In the genomic region with DNA sequence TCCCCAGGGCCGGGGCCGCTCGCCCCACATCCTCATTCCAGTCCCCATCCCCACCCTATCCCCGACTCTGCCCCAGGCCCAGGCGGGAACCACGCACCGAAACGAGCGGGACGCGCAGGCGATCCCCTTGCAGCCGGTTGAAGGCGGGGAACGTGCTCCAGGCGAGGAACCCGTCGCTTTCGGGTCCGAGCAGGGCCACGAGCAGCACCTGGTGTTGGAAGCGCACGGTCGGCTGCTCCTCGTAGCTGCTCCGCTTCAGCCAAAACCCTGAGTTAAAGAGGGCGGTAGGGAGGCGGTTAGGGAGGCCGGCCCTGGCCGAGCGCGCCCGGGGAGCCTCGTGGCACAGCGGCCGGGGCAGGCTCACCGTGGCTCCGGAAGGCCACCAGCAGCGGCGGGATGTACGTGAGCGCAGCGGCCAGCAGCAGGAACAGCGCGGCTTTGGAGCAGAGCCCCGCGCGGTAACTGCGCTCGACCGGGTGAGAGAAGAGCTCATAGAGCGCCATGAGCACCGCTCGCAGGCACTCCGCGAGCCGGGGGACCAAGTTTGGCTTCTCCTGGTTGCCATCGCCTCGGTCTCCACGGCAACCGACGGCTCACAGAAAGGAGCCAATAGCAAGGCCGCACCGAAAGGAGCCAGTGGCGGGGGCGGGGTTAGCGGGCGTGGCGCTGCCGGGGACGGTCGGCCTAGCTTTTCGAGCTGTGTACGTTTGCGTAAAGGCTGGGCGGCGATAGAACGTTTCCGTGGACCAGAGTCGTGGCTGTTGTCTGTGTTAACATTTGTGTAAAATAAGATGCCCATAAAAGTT, we compare ENCODE assay signal across 8 cellular contexts. TPM values are rescaled to one million over a fixed set of nuclear protein-coding genes. Genes with fewer than 3 reads are reported as not detected.
DNase-seq lines count a peak whose midpoint lies in the region; ATAC-seq and TF ChIP-seq lines count a peak whose summit lies in the region.

A gene with protein sequence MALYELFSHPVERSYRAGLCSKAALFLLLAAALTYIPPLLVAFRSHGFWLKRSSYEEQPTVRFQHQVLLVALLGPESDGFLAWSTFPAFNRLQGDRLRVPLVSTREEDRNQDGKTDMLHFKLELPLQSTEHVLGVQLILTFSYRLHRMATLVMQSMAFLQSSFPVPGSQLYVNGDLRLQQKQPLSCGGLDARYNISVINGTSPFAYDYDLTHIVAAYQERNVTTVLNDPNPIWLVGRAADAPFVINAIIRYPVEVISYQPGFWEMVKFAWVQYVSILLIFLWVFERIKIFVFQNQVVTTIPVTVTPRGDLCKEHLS (minus strand): TSS at position 546 of the 806 bp plus-strand sequence. CDS start 43 bp downstream, at position 503.

- TF ChIP-seq CTCF in lower lobe of right lung (IDR thresholded peaks at IDR 0.05) = no peak

- intact Hi-C loops in lower lobe of right lung (cut with DNase I) = no loop called here

- POLR2A ChIA-PET in activated CD4-positive, alpha-beta memory T cell treated with anti-CD3 and anti-CD28 coated beads, Interleukin-2, amount 10 ng/mL, durations not matched to agents 7 days and 5 days (lab: Charles Lee) = interaction anchor here (1.1 to 2.9 kb wide), 5 partner anchors 10 to 123 kb away, joined by 3 to 30 read pairs (median 10); a partner anchor contains a TSS

- H3K27me3 Mint-ChIP-seq in activated CD4-positive, alpha-beta memory T cell treated with anti-CD3 and anti-CD28 coated beads, Interleukin-2, amount 10 ng/mL, durations not matched to agents 7 days and 5 days = peaks cover 5% of the 10 kb centered on the region

- no peaks in the 10 kb centered on the region for H3K9me3 Mint-ChIP-seq in activated CD4-positive, alpha-beta memory T cell treated with anti-CD3 and anti-CD28 coated beads, Interleukin-2, amount 10 ng/mL, durations not matched to agents 7 days and 5 days

- no peaks in the 10 kb centered on the region for H3K27me3 ChIP-seq in ectodermal cell (ENCODE audit: control insufficient read depth, insufficient read depth, low read length, poor library complexity, severe bottlenecking)
- no peaks in the 10 kb centered on the region for H3K27me3 ChIP-seq in lower lobe of right lung (ENCODE audit: low read depth)

- DNase-seq in CD1c-positive myeloid dendritic cell (ENCODE audit: extremely low spot score) (peak; percentile 96), NCI-H774 (lab: John Stamatoyannopoulos, UW) (peak; percentile 81), lower lobe of right lung (peak; percentile 99)
- DNase-seq in activated CD4-positive, alpha-beta memory T cell treated with anti-CD3 and anti-CD28 coated beads, Interleukin-2, amount 10 ng/mL, durations not matched to agents 7 days and 5 days = peak; percentile 98
- peak; percentile 90 to 95 (median 92) for DNase-seq in stimulated activated CD4-positive, alpha-beta T cell treated with anti-CD3 and anti-CD28 coated beads, TNF-alpha, amount 100 ng/mL, for 1 hour (ENCODE audit: low read depth in 3 of 3, low spot score in 1 of 3)

- peak within 1 kb of the TSS; percentile 76 for H3K27ac ChIP-seq in ectodermal cell (ENCODE audit: insufficient read depth, low read depth, low read length, poor library complexity, severe bottlenecking)
- H3K27ac ChIP-seq in lower lobe of right lung = peak within 1 kb of the TSS; percentile 76

- 0 to 1% methylated on average over 80 of the region's 80 CpGs for WGBS in ectodermal cell, 2 experiments

- ATAC-seq in GM19328 (IDR thresholded peaks at IDR 0.05; ENCODE audit: unreplicated experiment) (peak; percentile 96), HG03469 (IDR thresholded peaks at IDR 0.05; ENCODE audit: unreplicated experiment) (peak; percentile 96), lower lobe of right lung (peak; percentile 98 to 99)

- H3K36me3 Mint-ChIP-seq in activated CD4-positive, alpha-beta memory T cell treated with anti-CD3 and anti-CD28 coated beads, Interleukin-2, amount 10 ng/mL, durations not matched to agents 7 days and 5 days (ENCODE audit: low read depth) = no peaks in the 10 kb centered on the region

- no peaks in the 10 kb centered on the region for H3K36me3 ChIP-seq in ectodermal cell (ENCODE audit: control insufficient read depth, insufficient read depth, low read length)
- H3K36me3 ChIP-seq in lower lobe of right lung = no peaks in the 10 kb centered on the region

- peak within 1 kb of the TSS; percentile 73 for H3K4me3 ChIP-seq in ectodermal cell (ENCODE audit: insufficient read depth, low read depth, low read length)
- peak within 1 kb of the TSS; percentile 96 for H3K4me3 ChIP-seq in lower lobe of right lung

- no peaks in the 10 kb centered on the region for H3K9me3 ChIP-seq in ectodermal cell (ENCODE audit: control insufficient read depth, low read length)
- H3K9me3 ChIP-seq in lower lobe of right lung = no peaks in the 10 kb centered on the region

- H3K4me1 Mint-ChIP-seq in activated CD4-positive, alpha-beta memory T cell treated with anti-CD3 and anti-CD28 coated beads, Interleukin-2, amount 10 ng/mL, durations not matched to agents 7 days and 5 days = peaks cover 23% of the 10 kb centered on the region

- peak within 1 kb of the TSS; percentile 71 for H3K27ac Mint-ChIP-seq in activated CD4-positive, alpha-beta memory T cell treated with anti-CD3 and anti-CD28 coated beads, Interleukin-2, amount 10 ng/mL, durations not matched to agents 7 days and 5 days

- H3K4me1 ChIP-seq in ectodermal cell (ENCODE audit: control insufficient read depth, insufficient read depth, low read length) (peaks cover 12% of the 10 kb centered on the region), lower lobe of right lung (peaks cover 17% of the 10 kb centered on the region)

- H3K4me3 Mint-ChIP-seq in activated CD4-positive, alpha-beta memory T cell treated with anti-CD3 and anti-CD28 coated beads, Interleukin-2, amount 10 ng/mL, durations not matched to agents 7 days and 5 days = peak within 1 kb of the TSS; percentile 86

- CTCF ChIA-PET in activated CD4-positive, alpha-beta memory T cell treated with anti-CD3 and anti-CD28 coated beads, Interleukin-2, amount 10 ng/mL, durations not matched to agents 7 days and 5 days (lab: Charles Lee) = interaction anchor here (0.6 to 1.5 kb wide), 8 partner anchors 11 to 208 kb away, joined by 3 to 16 read pairs (median 4); a partner anchor contains a TSS

RNA-seq across cellular contexts. Expression of the gene that starts here (rescaled TPM):
- 1 to 10 TPM; 1.9 to 2.0 TPM for total RNA-seq in activated CD4-positive, alpha-beta memory T cell treated with anti-CD3 and anti-CD28 coated beads, Interleukin-2, amount 10 ng/mL, durations not matched to agents 7 days and 5 days
- 18.9 TPM for polyA plus RNA-seq in ectodermal cell (2013, experiment 1 of 4)
- polyA plus RNA-seq in ectodermal cell (2013, experiment 2 of 4) = 18.2 TPM
- polyA plus RNA-seq in ectodermal cell (2013, experiment 3 of 4) = 15.1 TPM
- 15.2 TPM for polyA plus RNA-seq in ectodermal cell (2013, experiment 4 of 4)
- 14.5 TPM for total RNA-seq in lower lobe of right lung

Comparison
In these comparisons a context has a peak if more than half of its experiments do, and no peak if none do; other contexts are left out.
1. Peak in every context shown above with its lines: DNase-seq, ATAC-seq, H3K4me3 ChIP-seq and H3K27ac ChIP-seq.